Comparison of ENCODE assay signal across 8 cellular contexts in the genomic region with DNA sequence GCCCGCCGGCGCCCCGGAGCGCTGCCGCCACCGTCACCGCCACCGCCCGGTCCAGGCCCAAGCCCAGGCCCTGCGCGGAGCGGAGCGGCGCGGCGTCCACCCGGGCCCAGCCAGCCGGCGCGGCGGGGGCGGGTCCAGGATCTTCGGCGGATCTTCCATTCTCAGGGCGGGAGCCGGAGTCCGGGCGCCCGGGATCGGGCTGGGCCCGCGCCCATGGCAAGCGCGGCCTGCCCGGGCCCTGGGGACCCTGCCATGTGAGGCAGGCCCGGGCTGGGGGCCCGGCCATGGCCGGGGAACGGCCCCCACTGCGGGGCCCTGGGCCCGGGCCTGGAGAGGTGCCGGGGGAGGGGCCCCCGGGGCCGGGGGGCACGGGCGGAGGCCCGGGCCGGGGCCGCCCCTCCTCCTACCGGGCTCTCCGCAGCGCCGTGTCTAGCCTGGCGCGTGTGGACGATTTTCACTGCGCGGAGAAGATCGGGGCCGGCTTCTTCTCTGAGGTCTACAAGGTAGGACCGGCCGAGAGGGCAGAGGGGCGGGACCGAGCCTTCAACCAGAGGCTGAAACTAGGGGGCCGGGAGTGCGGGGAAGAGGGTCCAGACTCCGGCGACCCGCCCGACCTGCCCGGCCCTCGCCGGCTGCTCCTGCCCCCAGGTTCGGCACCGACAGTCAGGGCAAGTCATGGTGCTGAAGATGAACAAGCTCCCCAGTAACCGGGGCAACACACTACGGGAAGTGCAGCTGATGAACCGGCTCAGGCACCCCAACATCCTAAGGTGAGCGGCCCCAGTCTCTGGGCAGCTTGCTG. TPM values are rescaled to one million over a fixed set of nuclear protein-coding genes. Genes with fewer than 3 reads are reported as not detected.
DNase-seq lines count a peak whose midpoint lies in the region; ATAC-seq and TF ChIP-seq lines count a peak whose summit lies in the region.

No MANE protein-coding gene starts in this region.

- peak overlapping the region; percentile 49 for H2AFZ ChIP-seq in trophoblast cell (ENCODE audit: insufficient read depth, low read length, poor library complexity)

- H3K4me1 ChIP-seq in trophoblast cell (ENCODE audit: control insufficient read depth in 1 of 2, insufficient read depth in 2 of 2, low read length in 2 of 2): peaks cover 11 to 16% of the 10 kb centered on the region in 2 experiments

- H3K14ac ChIP-seq in trophoblast cell (ENCODE audit: low read length): peak overlapping the region; percentile 46

- TF ChIP-seq CTCF in GM10248 (IDR thresholded peaks at IDR 0.05; ENCODE audit: control extremely low read depth, extremely low read depth, low read depth, missing control alignments): no peak

- peak overlapping the region; percentile 77 for H3K27ac ChIP-seq in trophoblast cell (ENCODE audit: low read depth, low read length)

- H3K9me3 Mint-ChIP-seq in IgD-negative memory B cell: no peaks in the 10 kb centered on the region
- no peaks in the 10 kb centered on the region for H3K9me3 Mint-ChIP-seq in activated T-cell treated with anti-CD3 and anti-CD28 coated beads, Interleukin-2, amount 50 U/mL, for 72 hours

- H3K79me1 ChIP-seq in trophoblast cell (ENCODE audit: low read length): peaks cover 9% of the 10 kb centered on the region

- no peak overlapping the region for H2AK5ac ChIP-seq in trophoblast cell (ENCODE audit: low read length)

- H4K91ac ChIP-seq in trophoblast cell (ENCODE audit: low read depth, low read length): peak overlapping the region; percentile 51

- H3K79me2 ChIP-seq in trophoblast cell (ENCODE audit: control insufficient read depth, insufficient read depth, low read length, poor library complexity): peaks cover 5% of the 10 kb centered on the region

- CTCF ChIA-PET in GM10248 (lab: Yijun Ruan, JAX): interaction anchor here (1.0 to 3.5 kb wide), 7 partner anchors 8 to 144 kb away, joined by 4 to 35 read pairs (median 6); a partner anchor contains a TSS

- peak overlapping the region; percentile 16 for H3K18ac ChIP-seq in trophoblast cell (ENCODE audit: low read length)

- peaks cover 29 to 36% of the 10 kb centered on the region in 2 experiments for H3K36me3 ChIP-seq in trophoblast cell (ENCODE audit: control insufficient read depth in 1 of 2, insufficient read depth in 2 of 2, low read length in 2 of 2)

- WGBS in trophoblast cell (ENCODE audit: extremely low coverage, insufficient coverage, insufficient read length): no CpG with 5 or more reads among the region's 80 CpGs

- peak; percentile 3 for ATAC-seq in GM21576 (IDR thresholded peaks at IDR 0.05; ENCODE audit: unreplicated experiment)
- ATAC-seq in activated T-cell treated with anti-CD3 and anti-CD28 coated beads, Interleukin-2, amount 50 U/mL, for 72 hours (replicated peaks in 1 of 2): peak in 1 of 2 donors; percentile 1

- H2BK5ac ChIP-seq in trophoblast cell (ENCODE audit: low read depth, low read length, poor library complexity): peak overlapping the region; percentile 58

- H3K27me3 Mint-ChIP-seq in IgD-negative memory B cell: no peaks in the 10 kb centered on the region
- no peaks in the 10 kb centered on the region for H3K27me3 Mint-ChIP-seq in activated T-cell treated with anti-CD3 and anti-CD28 coated beads, Interleukin-2, amount 50 U/mL, for 72 hours (ENCODE audit: low read depth)

- H3K4me2 ChIP-seq in trophoblast cell (ENCODE audit: low read length): peak overlapping the region; percentile 90

- H3K4me1 Mint-ChIP-seq in IgD-negative memory B cell: peaks cover 15 to 22% (median 20%) of the 10 kb centered on the region in 3 donors
- peaks cover 49% of the 10 kb centered on the region for H3K4me1 Mint-ChIP-seq in activated T-cell treated with anti-CD3 and anti-CD28 coated beads, Interleukin-2, amount 50 U/mL, for 72 hours (ENCODE audit: low read depth)

- peak overlapping the region; percentile 84 for H3K4me3 ChIP-seq in trophoblast cell (ENCODE audit: low read depth, low read length)

- peak overlapping the region; percentile 89 for H3K9ac ChIP-seq in trophoblast cell (ENCODE audit: low read length)

- H3K27me3 ChIP-seq in trophoblast cell (ENCODE audit: insufficient read depth, low read length): no peaks in the 10 kb centered on the region

- H3K9me3 ChIP-seq in trophoblast cell (ENCODE audit: insufficient read depth, low read depth, low read length): peaks cover 1% of the 10 kb centered on the region

- H4K12ac ChIP-seq in trophoblast cell (ENCODE audit: low read depth, low read length): no peak overlapping the region

- no peaks in the 10 kb centered on the region for H3K36me3 Mint-ChIP-seq in IgD-negative memory B cell
- H3K36me3 Mint-ChIP-seq in activated T-cell treated with anti-CD3 and anti-CD28 coated beads, Interleukin-2, amount 50 U/mL, for 72 hours (ENCODE audit: insufficient read depth in 2 of 2): peaks cover 3 to 6% of the 10 kb centered on the region in 2 donors

- H3K4me3 Mint-ChIP-seq in IgD-negative memory B cell: peak overlapping the region; percentile 81 to 91 (median 85)
- peak overlapping the region; percentile 82 to 87 for H3K4me3 Mint-ChIP-seq in activated T-cell treated with anti-CD3 and anti-CD28 coated beads, Interleukin-2, amount 50 U/mL, for 72 hours

- DNase-seq in GM10248 (ENCODE audit: extremely low spot score) (peak; percentile 42), glomerular visceral epithelial cell (ENCODE audit: extremely low spot score) (peak; percentile 21), trophoblast cell (peak in 1 of 2 donors; percentile 21), superior temporal gyrus (ENCODE audit: extremely low spot score) (no peak), H4 (ENCODE audit: low spot score) (no peak)
- DNase-seq in activated T-cell treated with anti-CD3 and anti-CD28 coated beads, Interleukin-2, amount 50 U/mL, for 72 hours: peak; percentile 43 to 45

- peak overlapping the region; percentile 20 for H2BK120ac ChIP-seq in trophoblast cell (ENCODE audit: insufficient read depth, low read length, poor library complexity)

- POLR2A ChIA-PET in GM10248 (lab: Yijun Ruan, JAX): interaction anchor here (0.9 kb wide), 1 partner anchor 52 kb away, joined by 3 read pairs; a partner anchor contains a TSS

- H3K23ac ChIP-seq in trophoblast cell (ENCODE audit: low read length): no peak overlapping the region

- H2BK12ac ChIP-seq in trophoblast cell (ENCODE audit: low read length): no peak overlapping the region

- H4K8ac ChIP-seq in trophoblast cell (ENCODE audit: low read depth, low read length): peak overlapping the region; percentile 25

- peak overlapping the region; percentile 73 to 86 (median 74) for H3K27ac Mint-ChIP-seq in IgD-negative memory B cell
- no peak overlapping the region for H3K27ac Mint-ChIP-seq in activated T-cell treated with anti-CD3 and anti-CD28 coated beads, Interleukin-2, amount 50 U/mL, for 72 hours

- H3K4ac ChIP-seq in trophoblast cell (ENCODE audit: low read depth, low read length): peak overlapping the region; percentile 31

RNA-seq across cellular contexts. Expression of a gene that starts 0.5 kb away (rescaled TPM):
- 10.3 TPM for polyA plus RNA-seq in IgD-negative memory B cell
- total RNA-seq in activated T-cell treated with anti-CD3 and anti-CD28 coated beads, Interleukin-2, amount 50 U/mL, for 72 hours: 10 to 100 TPM; 39.9 to 45.5 TPM
- polyA plus RNA-seq in trophoblast cell (2013): 29.2 and 29.7 TPM in 2 replicates
- total RNA-seq in H4 (2014; rRNA removed; shearing (Covaris generic)): 5.4 and 8.0 TPM in 2 replicates

RNA-seq across cellular contexts. Expression of a gene that starts 12.7 kb away (rescaled TPM):
- polyA plus RNA-seq in IgD-negative memory B cell: 51.9 TPM
- 10 to 100 TPM; 28.7 to 31.9 TPM for total RNA-seq in activated T-cell treated with anti-CD3 and anti-CD28 coated beads, Interleukin-2, amount 50 U/mL, for 72 hours
- polyA plus RNA-seq in trophoblast cell (2013): 2.1 TPM in 2 replicates
- total RNA-seq in H4 (2014; rRNA removed; shearing (Covaris generic)): 0.53 and 1.2 TPM in 2 replicates

RNA-seq across cellular contexts. Expression of a gene that starts 45.2 kb away (rescaled TPM):
- polyA plus RNA-seq in IgD-negative memory B cell: 188 TPM
- 10 to 100 TPM; 61.4 to 65.6 TPM for total RNA-seq in activated T-cell treated with anti-CD3 and anti-CD28 coated beads, Interleukin-2, amount 50 U/mL, for 72 hours
- polyA plus RNA-seq in trophoblast cell (2013): 0.06 TPM in 1 of 2 replicates, not detected in the other
- total RNA-seq in H4 (2014; rRNA removed; shearing (Covaris generic)): not detected in 2 replicates

RNA-seq across cellular contexts. Expression of a gene that starts 52.3 kb away (rescaled TPM):
- polyA plus RNA-seq in IgD-negative memory B cell: 30.5 TPM
- total RNA-seq in activated T-cell treated with anti-CD3 and anti-CD28 coated beads, Interleukin-2, amount 50 U/mL, for 72 hours: 1,000 to 10,000 TPM; 5,353 to 9,709 TPM
- polyA plus RNA-seq in trophoblast cell (2013): 3.3 and 5.7 TPM in 2 replicates
- 4,639 and 15,849 TPM in 2 replicates for total RNA-seq in H4 (2014; rRNA removed; shearing (Covaris generic))

RNA-seq across cellular contexts. Expression of a gene that starts 52.6 kb away (rescaled TPM):
- polyA plus RNA-seq in IgD-negative memory B cell: 77.4 TPM
- total RNA-seq in activated T-cell treated with anti-CD3 and anti-CD28 coated beads, Interleukin-2, amount 50 U/mL, for 72 hours: 10 to 100 TPM in 1 of 2 donors, 1 to 10 TPM in 1; 9.5 to 10.8 TPM
- polyA plus RNA-seq in trophoblast cell (2013): 10.1 and 10.2 TPM in 2 replicates
- 6.3 and 7.9 TPM in 2 replicates for total RNA-seq in H4 (2014; rRNA removed; shearing (Covaris generic))

Comparison
In these comparisons a context has a peak if more than half of its experiments do, and no peak if none do; other contexts are left out.
1. DNase-seq: peak in GM10248 (single experiment), activated T-cell treated with anti-CD3 and anti-CD28 coated beads, Interleukin-2, amount 50 U/mL, for 72 hours (2 of 2) and glomerular visceral epithelial cell (single experiment); none in superior temporal gyrus (single experiment) and H4 (single experiment).
2. RNA of a gene that starts 12.7 kb away (total RNA-seq): 28.7 to 31.9 TPM in activated T-cell treated with anti-CD3 and anti-CD28 coated beads, Interleukin-2, amount 50 U/mL, for 72 hours; 0.53 to 1.2 TPM in H4; every median in the first group is over 10 times any median in the second.
3. RNA of a gene that starts 45.2 kb away (total RNA-seq): 61.4 to 65.6 TPM in activated T-cell treated with anti-CD3 and anti-CD28 coated beads, Interleukin-2, amount 50 U/mL, for 72 hours; not detected in H4; every median in the first group is over 10 times any median in the second.